Comparison of ENCODE assay signal across 8 cellular contexts in genomic region chr7:127392182-127392565, GRCh38. TPM values are rescaled to one million over a fixed set of nuclear protein-coding genes. Genes with fewer than 3 reads are reported as not detected.
DNase-seq lines count a peak whose midpoint lies in the region; ATAC-seq and TF ChIP-seq lines count a peak whose summit lies in the region.

No MANE protein-coding gene starts in this region.

- no peaks in the 10 kb centered on the region for H3K9me2 ChIP-seq in PC-3 (replicated peaks; ENCODE audit: low read length)

- H3K4me3 ChIP-seq in PC-3 (ENCODE audit: low read length) = peak overlapping the region; percentile 99
- H3K4me3 ChIP-seq in osteoblast (ENCODE audit: insufficient read depth, low read length) = peak overlapping the region; percentile 91
- H3K4me3 ChIP-seq in thyroid gland (replicated peaks in 1 of 3) = peak overlapping the region; percentile 90 to 96 (median 93)

- peak overlapping the region; percentile 94 for H3K9ac ChIP-seq in PC-3 (ENCODE audit: low read length)

- H2AFZ ChIP-seq in PC-3 (ENCODE audit: low read length) (peak overlapping the region; percentile 91), osteoblast (ENCODE audit: low read length) (peak overlapping the region; percentile 87)

- no peak for TF ChIP-seq POLR2A in thyroid gland (IDR thresholded peaks at IDR 0.05)

- H3K27ac ChIP-seq in PC-3 (ENCODE audit: low read length) = peak overlapping the region; percentile 63
- H3K27ac ChIP-seq in osteoblast (ENCODE audit: low read depth, low read length) = peak overlapping the region; percentile 88
- H3K27ac ChIP-seq in thyroid gland = peak overlapping the region; percentile 87 to 94 (median 91)

- no peaks in the 10 kb centered on the region for H4K20me1 ChIP-seq in PC-3 (ENCODE audit: low read length)
- H4K20me1 ChIP-seq in osteoblast (ENCODE audit: insufficient read depth, low read length) = peaks cover 13% of the 10 kb centered on the region

- peaks cover 21% of the 10 kb centered on the region for H3K4me1 ChIP-seq in PC-3 (ENCODE audit: insufficient read depth, low read length)
- peaks cover 21% of the 10 kb centered on the region for H3K4me1 ChIP-seq in osteoblast (ENCODE audit: insufficient read depth, low read length)
- peaks cover 6 to 21% of the 10 kb centered on the region in 2 donors for H3K4me1 ChIP-seq in thyroid gland

- ATAC-seq in HG02973 (IDR thresholded peaks at IDR 0.05; ENCODE audit: unreplicated experiment) = peak; percentile 38
- ATAC-seq in PC-3 = peak; percentile 47

- no TSS peak for BruUV-seq in PC-3 (replicated peaks; lab: Mats Ljungman, UMichigan)

- H3K9me3 ChIP-seq in PC-3 (ENCODE audit: low read length) (no peaks in the 10 kb centered on the region), osteoblast (ENCODE audit: low read depth, low read length) (no peaks in the 10 kb centered on the region), thyroid gland (no peaks in the 10 kb centered on the region)

- POLR2A ChIA-PET in PC-3 (lab: Charles Lee; ENCODE audit: unreplicated experiment) = interaction anchor here (0.6 to 1.0 kb wide), 2 partner anchors 44 to 1940 kb away, joined by 3 to 6 read pairs; no protein-coding TSS in a partner anchor

- H3K36me3 ChIP-seq in PC-3 (ENCODE audit: low read depth, low read length) (peaks cover 22% of the 10 kb centered on the region; the same call in 1 of the 2 replicates), osteoblast (ENCODE audit: insufficient read depth, low read length) (peaks cover 9% of the 10 kb centered on the region), thyroid gland (peaks cover 0 to 2% of the 10 kb centered on the region in 2 donors)

- peaks cover 52% of the 10 kb centered on the region for H3K79me2 ChIP-seq in PC-3 (ENCODE audit: low read length)
- H3K79me2 ChIP-seq in osteoblast (ENCODE audit: insufficient read depth, low read length) = peaks cover 52% of the 10 kb centered on the region

- TF ChIP-seq CTCF in PC-3 (conservative IDR thresholded peaks at IDR 0.05; ENCODE audit: low read depth, low read length) (no peak), osteoblast (IDR thresholded peaks at IDR 0.05; ENCODE audit: extremely low read depth, low read depth, low read length) (no peak), thyroid gland (IDR thresholded peaks at IDR 0.05) (no peak)

- peak; percentile 27 to 31 for DNase-seq in activated CD8-positive, alpha-beta memory T cell treated with anti-CD3 and anti-CD28 coated beads for 4 hours (ENCODE audit: low read depth in 2 of 2)
- no peak for DNase-seq in activated CD8-positive, alpha-beta memory T cell treated with anti-CD3 and anti-CD28 coated beads for 24 hours
- peak; percentile 40 for DNase-seq in PC-3
- peak; percentile 50 for DNase-seq in activated gamma-delta T cell treated with anti-CD3 and anti-CD28 coated beads, Interleukin-2, amount 50 U/mL, for 16 hours (ENCODE audit: low read depth)
- peak; percentile 29 for DNase-seq in foreskin melanocyte
- DNase-seq in osteoblast (ENCODE audit: insufficient read length, low spot score, missing footprints) = peak; percentile 89
- DNase-seq in thyroid gland = peak; percentile 54

- intact Hi-C loops in PC-3 (cut with micrococcal nuclease) (loop anchor here (5.0 kb wide), 3 partner anchors 45 to 140 kb away; partner anchors contain the start of gene GRM8), thyroid gland (cut with DNase I) (loop anchor here (5.0 kb wide), 1 partner anchor 195 kb away; the partner anchor contains the start of genes ARF5 and GCC1)

- 0% methylated on average over 11 of the region's 48 CpGs for whole genome bisulfite sequencing in thyroid gland, 2 donors

- CTCF ChIA-PET in PC-3 (lab: Charles Lee) = interaction anchor here (0.7 to 1.0 kb wide), 2 partner anchors 55 to 193 kb away, joined by 3 to 4 read pairs; partner anchors contain the start of gene GCC1

- H3K4me2 ChIP-seq in PC-3 (ENCODE audit: low read length) = peak overlapping the region; percentile 80
- H3K4me2 ChIP-seq in osteoblast (ENCODE audit: insufficient read depth, low read length) = peak overlapping the region; percentile 98

- no peaks in the 10 kb centered on the region for H3F3A ChIP-seq in PC-3 (ENCODE audit: low read length, unreplicated experiment)

- H3K27me3 ChIP-seq in PC-3 (ENCODE audit: low read length) = no peaks in the 10 kb centered on the region
- H3K27me3 ChIP-seq in osteoblast (ENCODE audit: insufficient read depth, low read length) = peaks cover 7% of the 10 kb centered on the region
- H3K27me3 ChIP-seq in thyroid gland = no peaks in the 10 kb centered on the region

RNA-seq across cellular contexts. Expression of gene ZNF800, which starts 0.3 kb away (rescaled TPM):
- 13.2 and 18.5 TPM in 2 replicates for total RNA-seq in PC-3 (2014; rRNA removed)
- total RNA-seq in osteoblast = 21.7 and 26.5 TPM in 2 replicates
- 10 to 100 TPM; 27.1 to 61.6 (median 36.2) TPM for total RNA-seq in thyroid gland
